ENCODE assay signal across 15 cellular contexts in the genomic region with DNA sequence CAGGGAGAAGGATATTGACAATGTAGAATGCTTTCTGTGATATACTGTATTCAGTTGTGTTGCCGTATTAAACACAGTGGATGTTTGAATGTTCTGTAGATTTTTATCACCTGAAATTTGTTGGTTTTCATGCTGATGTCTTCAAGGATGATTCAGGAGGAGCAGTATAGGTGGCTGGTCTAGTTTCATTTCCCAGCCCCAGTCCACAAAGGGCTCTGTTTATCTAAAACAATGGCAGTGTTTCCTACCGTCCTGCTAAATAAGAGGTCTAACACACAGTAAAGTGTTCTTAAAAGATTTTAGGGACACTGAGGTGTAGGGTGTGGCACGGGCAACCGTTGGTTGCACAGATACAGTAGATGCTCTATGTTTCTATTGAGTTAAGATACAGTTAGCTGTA. TPM values are rescaled to one million over a fixed set of nuclear protein-coding genes. Genes with fewer than 3 reads are reported as not detected.
DNase-seq lines count a peak whose midpoint lies in the region; ATAC-seq, FAIRE-seq and TF ChIP-seq lines count a peak whose summit lies in the region.
"Had no signal": no experiment of that assay in that cellular context is flagged by ENCODE, and none has a peak within 500 bp of the region (broad histone marks: within the 10 kb centered on the region; RNA-seq: fewer than 3 reads in every experiment).

No MANE protein-coding gene starts in this region.

- POLR2A ChIA-PET in HepG2 (lab: Yijun Ruan, JAX), result interaction anchor here (0.7 kb wide), 1 partner anchor 295 kb away, joined by 3 read pairs; no protein-coding TSS in a partner anchor

- TF ChIP-seq EP300 in HepG2 (IDR thresholded peaks at IDR 0.05; ENCODE audit: low read depth in 2 of 2, low read length in 2 of 2), result no peak
- no peak for TF ChIP-seq EP300 in HepG2 (CRISPR knock-in tag; IDR thresholded peaks at IDR 0.05; ENCODE audit: borderline replicate concordance)

- no TSS peak for BruUV-seq in HepG2 (replicated peaks; lab: Mats Ljungman, UMichigan)

- H3K27me3 ChIP-seq in HepG2 (ENCODE audit: control insufficient read depth in 1 of 2, insufficient read depth in 2 of 2, low read length in 2 of 2), result no peaks in the 10 kb centered on the region
- H3K27me3 ChIP-seq in right lobe of liver, result no peaks in the 10 kb centered on the region
- no peaks in the 10 kb centered on the region for H3K27me3 ChIP-seq in osteoblast (ENCODE audit: insufficient read depth, low read length)

- H3K36me3 ChIP-seq in HepG2 (replicated peaks in 1 of 2; ENCODE audit: control insufficient read depth in 1 of 2, insufficient read depth in 2 of 2, low read length in 2 of 2) (no peaks in the 10 kb centered on the region), right lobe of liver (no peaks in the 10 kb centered on the region), osteoblast (ENCODE audit: insufficient read depth, low read length) (no peaks in the 10 kb centered on the region)

- TF ChIP-seq CTCF in HepG2 (CRISPR knock-in tag; IDR thresholded peaks at IDR 0.05) (no peak), right lobe of liver (IDR thresholded peaks at IDR 0.05) (no peak), osteoblast (IDR thresholded peaks at IDR 0.05; ENCODE audit: extremely low read depth, low read depth, low read length) (no peak)

- no peaks in the 10 kb centered on the region for H3K9me3 ChIP-seq in HepG2 (ENCODE audit: low read length)
- H3K9me3 ChIP-seq in right lobe of liver, result no peaks in the 10 kb centered on the region
- no peaks in the 10 kb centered on the region for H3K9me3 ChIP-seq in osteoblast (ENCODE audit: low read depth, low read length)

- no peaks in the 10 kb centered on the region for H3K79me2 ChIP-seq in HepG2 (ENCODE audit: insufficient read depth, low read length)
- H3K79me2 ChIP-seq in osteoblast (ENCODE audit: insufficient read depth, low read length), result no peaks in the 10 kb centered on the region

- intact Hi-C loops in HepG2 (cut with micrococcal nuclease; ENCODE audit: unreplicated experiment), result loop anchor here (2.0 kb wide), 1 partner anchor 25 kb away; a partner anchor contains a TSS
- intact Hi-C loops in right lobe of liver (cut with DNase I), result no loop called here

- TF ChIP-seq POLR2A in HepG2 (IDR thresholded peaks at IDR 0.05; ENCODE audit: insufficient read depth in 1 of 2, low read depth in 2 of 2, low read length in 2 of 2), result no peak
- TF ChIP-seq POLR2A in right lobe of liver (IDR thresholded peaks at IDR 0.05), result no peak

- WGBS in HepG2 (ENCODE audit: low lambda C conversion rate), result 43% methylated on average over 4 of the region's 4 CpGs
- WGBS in right lobe of liver (ENCODE audit: insufficient coverage, low coverage, low lambda C conversion rate, missing lambda C conversion rate), result 85% methylated on average over 4 of the region's 4 CpGs

- peak overlapping the region; percentile 6; the same call in 1 of the 2 replicates for H3K4me2 ChIP-seq in HepG2 (ENCODE audit: low read depth, low read length)
- H3K4me2 ChIP-seq in osteoblast (ENCODE audit: insufficient read depth, low read length), result peak overlapping the region; percentile 43

- H2AFZ ChIP-seq in HepG2 (ENCODE audit: low read length), result no peak overlapping the region
- H2AFZ ChIP-seq in osteoblast (ENCODE audit: low read length), result no peak overlapping the region

- no peak overlapping the region for H3K4me3 ChIP-seq in HepG2 (replicated peaks in 1 of 3; ENCODE audit: insufficient read depth in 1 of 3, low read depth in 2 of 3, low read length in 3 of 3)
- no peak overlapping the region for H3K4me3 ChIP-seq in right lobe of liver
- H3K4me3 ChIP-seq in osteoblast (ENCODE audit: insufficient read depth, low read length), result no peak overlapping the region

- H3K4me1 ChIP-seq in HepG2 (ENCODE audit: insufficient read depth, low read length), result peaks cover 12% of the 10 kb centered on the region
- peaks cover 0 to 5% (median 0%) of the 10 kb centered on the region in 4 donors for H3K4me1 ChIP-seq in right lobe of liver
- peaks cover 8% of the 10 kb centered on the region for H3K4me1 ChIP-seq in osteoblast (ENCODE audit: insufficient read depth, low read length)

- FAIRE-seq in HepG2 (lab: Jason Lieb, UNC), result no peak

- ATAC-seq in HepG2, result no peak
- no peak for ATAC-seq in right lobe of liver
- no peak for ATAC-seq in GM19463 (IDR thresholded peaks at IDR 0.05; ENCODE audit: unreplicated experiment)
- no peak for ATAC-seq in HG02642 (IDR thresholded peaks at IDR 0.05; ENCODE audit: poor library complexity, unreplicated experiment)
- ATAC-seq: Right ventricle myocardium inferior had no signal

- H3K27ac ChIP-seq in HepG2 (ENCODE audit: extremely low read length, insufficient read depth, low read length), result no peak overlapping the region
- H3K27ac ChIP-seq in right lobe of liver, result no peak overlapping the region
- H3K27ac ChIP-seq in osteoblast (ENCODE audit: low read depth, low read length), result no peak overlapping the region
- H3K27ac ChIP-seq: 22Rv1, SK-N-MC had no signal

- in situ Hi-C loops in HepG2 (cut with HindIII; ENCODE audit: extremely low pct_ligation_motif_present, low pct_unique_long_range_greater_than_20kb), result no loop called here

- no peak for TF ChIP-seq RAD21 in HepG2 (CRISPR knock-in tag; IDR thresholded peaks at IDR 0.05)

- DNase-seq in HepG2 (ENCODE audit: low spot score) (no peak), right lobe of liver (no peak), globus pallidus (ENCODE audit: low spot score) (peak; percentile 43), osteoblast (ENCODE audit: insufficient read length, low spot score, missing footprints) (no peak), NCI-H2107 (lab: John Stamatoyannopoulos, UW) (no peak)
- DNase-seq in activated CD4-positive, alpha-beta T cell treated with anti-CD3 and anti-CD28 coated beads, Interleukin-2, amount 50 U/mL, for 1 hour, result no peak
- DNase-seq: H9, NCI-H146, NCI-H345, NCI-H69 had no signal

- CTCF ChIA-PET in HepG2 (lab: Yijun Ruan, JAX; ENCODE audit: low intra/inter-chr PET ratio, low total read pairs), result no interaction called here

- H4K20me1 ChIP-seq in HepG2 (ENCODE audit: insufficient read depth, low read length), result no peaks in the 10 kb centered on the region
- no peaks in the 10 kb centered on the region for H4K20me1 ChIP-seq in osteoblast (ENCODE audit: insufficient read depth, low read length)

- H3K9ac ChIP-seq in HepG2 (ENCODE audit: insufficient read depth, low read depth, low read length), result no peak overlapping the region

TF ChIP-seq in HepG2, 621 proteins besides CTCF, POLR2A, EP300 and RAD21:
- TF ChIP-seq, protein P1, sequence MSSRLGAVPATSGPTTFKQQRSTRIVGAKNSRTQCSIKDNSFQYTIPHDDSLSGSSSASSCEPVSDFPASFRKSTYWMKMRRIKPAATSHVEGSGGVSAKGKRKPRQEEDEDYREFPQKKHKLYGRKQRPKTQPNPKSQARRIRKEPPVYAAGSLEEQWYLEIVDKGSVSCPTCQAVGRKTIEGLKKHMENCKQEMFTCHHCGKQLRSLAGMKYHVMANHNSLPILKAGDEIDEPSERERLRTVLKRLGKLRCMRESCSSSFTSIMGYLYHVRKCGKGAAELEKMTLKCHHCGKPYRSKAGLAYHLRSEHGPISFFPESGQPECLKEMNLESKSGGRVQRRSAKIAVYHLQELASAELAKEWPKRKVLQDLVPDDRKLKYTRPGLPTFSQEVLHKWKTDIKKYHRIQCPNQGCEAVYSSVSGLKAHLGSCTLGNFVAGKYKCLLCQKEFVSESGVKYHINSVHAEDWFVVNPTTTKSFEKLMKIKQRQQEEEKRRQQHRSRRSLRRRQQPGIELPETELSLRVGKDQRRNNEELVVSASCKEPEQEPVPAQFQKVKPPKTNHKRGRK (CRISPR knock-in tag; IDR thresholded peaks at IDR 0.05), result no peak

RNA-seq across cellular contexts. Expression of a gene that starts 26.0 kb away (rescaled TPM):
- 10.0 and 11.0 TPM in 2 replicates for total RNA-seq in HepG2 (2016; rRNA removed; fragmentation: Illumina TruSeq; extraction: Trizol)
- total RNA-seq in HepG2 (2016; cell fraction: cytosol; rRNA removed; fragmentation: Illumina TruSeq; extraction: Trizol; ENCODE audit: low read depth), result 1.2 and 3.5 TPM in 2 replicates
- total RNA-seq in HepG2 (2016; cell fraction: insoluble cytoplasmic fraction; rRNA removed; fragmentation: Illumina TruSeq; extraction: Trizol), result 6.9 and 13.6 TPM in 2 replicates
- total RNA-seq in HepG2 (2016; cell fraction: membrane; rRNA removed; fragmentation: Illumina TruSeq; extraction: Trizol), result 6.0 and 6.5 TPM in 2 replicates
- 19.6 and 20.3 TPM in 2 replicates for total RNA-seq in HepG2 (2016; cell fraction: nucleus; rRNA removed; fragmentation: Illumina TruSeq; extraction: Trizol)
- polyA plus RNA-seq in HepG2 (2011; rRNA removed), result 8.4 and 9.1 TPM in 2 replicates
- polyA plus RNA-seq in HepG2 (2011; cell fraction: cytosol; rRNA removed), result 9.5 and 9.7 TPM in 2 replicates
- polyA plus RNA-seq in HepG2 (2011; cell fraction: nucleus; rRNA removed), result 8.3 and 9.8 TPM in 2 replicates
- 10.0 and 15.1 TPM in 2 replicates for polyA plus RNA-seq in HepG2 (2012)
- 0.67 and 1.0 TPM in 2 replicates for polyA plus RNA-seq in HepG2 (2016; cell fraction: cytosol; fragmentation: Illumina TruSeq; extraction: Trizol; ENCODE audit: low read depth)
- polyA plus RNA-seq in HepG2 (2016; cell fraction: insoluble cytoplasmic fraction; fragmentation: Illumina TruSeq; extraction: Trizol; ENCODE audit: low read depth), result 4.7 and 7.6 TPM in 2 replicates
- polyA plus RNA-seq in HepG2 (2016; cell fraction: membrane; fragmentation: Illumina TruSeq; extraction: Trizol; ENCODE audit: low read depth), result 2.4 and 2.6 TPM in 2 replicates
- polyA plus RNA-seq in HepG2 (2016; cell fraction: nucleus; fragmentation: Illumina TruSeq; extraction: Trizol; ENCODE audit: insufficient read depth, low read depth), result 14.1 and 15.2 TPM in 2 replicates
- polyA minus RNA-seq in HepG2 (2011; rRNA and poly(A)+ RNA removed; ENCODE audit: low replicate concordance), result 17.6 and 22.5 TPM in 2 replicates
- polyA minus RNA-seq in HepG2 (2011; cell fraction: cytosol; rRNA and poly(A)+ RNA removed), result 7.7 and 7.9 TPM in 2 replicates
- polyA minus RNA-seq in HepG2 (2011; cell fraction: nucleus; rRNA and poly(A)+ RNA removed), result 14.0 and 27.7 TPM in 2 replicates
- total RNA-seq in right lobe of liver, result 10 to 100 TPM in 4 of 6 experiments, 1 to 10 TPM in 2; 8.3 to 13.2 (median 10.3) TPM
- 55.4 and 64.2 TPM in 2 replicates for total RNA-seq in osteoblast
